15 cellular contexts compared by ENCODE assay signal in the genomic region with DNA sequence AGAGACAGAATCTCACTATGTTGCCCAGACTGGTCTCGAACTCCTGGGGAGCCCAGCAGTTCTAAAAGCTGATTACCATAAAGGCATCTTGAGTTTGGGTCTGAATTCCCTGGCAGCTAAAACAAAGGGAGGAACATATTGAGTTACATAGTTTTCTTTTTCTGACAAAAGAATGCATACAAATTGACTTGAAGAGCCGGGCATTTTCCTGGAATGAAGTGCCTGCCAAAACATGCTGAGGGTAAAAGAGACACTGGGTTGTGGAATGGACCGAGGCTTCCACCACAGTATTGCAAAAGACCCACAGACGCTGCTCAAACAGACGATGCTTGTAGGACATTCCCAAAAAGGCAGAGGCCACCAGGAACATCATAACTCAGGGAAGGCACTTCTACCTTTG. TPM values are rescaled to one million over a fixed set of nuclear protein-coding genes. Genes with fewer than 3 reads are reported as not detected.
DNase-seq lines count a peak whose midpoint lies in the region; ATAC-seq and TF ChIP-seq lines count a peak whose summit lies in the region.
"Had no signal": no experiment of that assay in that cellular context is flagged by ENCODE, and none has a peak within 500 bp of the region (broad histone marks: within the 10 kb centered on the region; RNA-seq: fewer than 3 reads in every experiment).

No MANE protein-coding gene starts in this region.

- TF ChIP-seq CTCF in mammary epithelial cell (conservative IDR thresholded peaks at IDR 0.05 in 1 of 2, IDR thresholded peaks at IDR 0.05 in 1 of 2; ENCODE audit: extremely low read depth in 1 of 2, insufficient read depth in 1 of 2, low read depth in 1 of 2, low read length in 2 of 2) (no peak), MCF 10A (IDR thresholded peaks at IDR 0.05; ENCODE audit: unreplicated experiment) (no peak), lower lobe of right lung (IDR thresholded peaks at IDR 0.05) (no peak), hepatocyte (IDR thresholded peaks at IDR 0.05; ENCODE audit: poor library complexity) (no peak)

- H3K4me2 ChIP-seq in mammary epithelial cell (ENCODE audit: insufficient read depth, low read depth, low read length) (peak overlapping the region; percentile 24), hepatocyte (no peak overlapping the region)
- H3K4me2 ChIP-seq: A549 had no signal

- H3K4me3 Mint-ChIP-seq in MCF 10A (ENCODE audit: unreplicated experiment): no peak overlapping the region
- H3K4me3 Mint-ChIP-seq: WTC11 had no signal

- H3K27me3 ChIP-seq in mammary epithelial cell (ENCODE audit: insufficient read depth, low read length) (no peaks in the 10 kb centered on the region), lower lobe of right lung (ENCODE audit: low read depth) (no peaks in the 10 kb centered on the region), hepatocyte (no peaks in the 10 kb centered on the region)
- H3K27me3 ChIP-seq in effector memory CD4-positive, alpha-beta T cell (replicated peaks; ENCODE audit: control insufficient read depth, insufficient read depth, low read length, poor library complexity, severe bottlenecking): no peaks in the 10 kb centered on the region

- H3K9ac ChIP-seq in mammary epithelial cell (ENCODE audit: insufficient read depth, low read length): no peak overlapping the region

- in situ Hi-C loops in mammary epithelial cell (cut with MboI; ENCODE audit: low sequenced_read_pairs in 2 of 2): no loop called here

- H3K79me2 ChIP-seq in mammary epithelial cell (ENCODE audit: insufficient read depth, low read length): no peaks in the 10 kb centered on the region
- H3K79me2 ChIP-seq in hepatocyte: no peaks in the 10 kb centered on the region

- peaks cover 22% of the 10 kb centered on the region for H3K4me1 ChIP-seq in mammary epithelial cell (ENCODE audit: insufficient read depth, low read length)
- peaks cover 32% of the 10 kb centered on the region for H3K4me1 ChIP-seq in lower lobe of right lung
- no peaks in the 10 kb centered on the region for H3K4me1 ChIP-seq in effector memory CD4-positive, alpha-beta T cell (ENCODE audit: control insufficient read depth, insufficient read depth, low read length, poor library complexity, severe bottlenecking)
- H3K4me1 ChIP-seq in hepatocyte (ENCODE audit: insufficient read depth): peaks cover 19% of the 10 kb centered on the region

- H3K4me3 ChIP-seq in mammary epithelial cell (replicated peaks in 1 of 3; ENCODE audit: insufficient read depth in 1 of 3, low read depth in 2 of 3, low read length in 3 of 3) (no peak overlapping the region), lower lobe of right lung (no peak overlapping the region), hepatocyte (no peak overlapping the region)
- H3K4me3 ChIP-seq in effector memory CD4-positive, alpha-beta T cell (ENCODE audit: insufficient read depth, low read depth, low read length, poor library complexity, severe bottlenecking): no peak overlapping the region
- H3K4me3 ChIP-seq: A549, GM12878 had no signal

- no peak overlapping the region for H3K27ac Mint-ChIP-seq in MCF 10A (ENCODE audit: low read depth, unreplicated experiment)
- H3K27ac Mint-ChIP-seq: activated naive CD4-positive, alpha-beta T cell treated with anti-CD3 and anti-CD28 coated beads, Interleukin-2, amount 50 U/mL, for 72 hours had no signal

- dilution Hi-C loops in mammary epithelial cell (cut with HindIII; ENCODE audit: low sequenced_read_pairs): no loop called here

- no peaks in the 10 kb centered on the region for H3K9me3 ChIP-seq in mammary epithelial cell (replicated peaks; ENCODE audit: insufficient read depth, low read length)
- no peaks in the 10 kb centered on the region for H3K9me3 ChIP-seq in lower lobe of right lung
- H3K9me3 ChIP-seq in effector memory CD4-positive, alpha-beta T cell (ENCODE audit: control insufficient read depth, low read length): no peaks in the 10 kb centered on the region
- no peaks in the 10 kb centered on the region for H3K9me3 ChIP-seq in hepatocyte (ENCODE audit: low read depth)
- H3K9me3 ChIP-seq: A549 had no signal

- H3K9me3 Mint-ChIP-seq in MCF 10A (ENCODE audit: unreplicated experiment): no peaks in the 10 kb centered on the region
- H3K9me3 Mint-ChIP-seq: activated naive CD4-positive, alpha-beta T cell treated with anti-CD3 and anti-CD28 coated beads, Interleukin-2, amount 50 U/mL, for 72 hours; WTC11 had no signal

- intact Hi-C loops in mammary epithelial cell (cut with micrococcal nuclease): no loop called here
- intact Hi-C loops in MCF 10A (cut with micrococcal nuclease): no loop called here
- intact Hi-C loops in lower lobe of right lung (cut with DNase I): no loop called here

- no peaks in the 10 kb centered on the region for H3K36me3 ChIP-seq in mammary epithelial cell (ENCODE audit: insufficient read depth, low read length)
- H3K36me3 ChIP-seq in lower lobe of right lung: no peaks in the 10 kb centered on the region
- H3K36me3 ChIP-seq in effector memory CD4-positive, alpha-beta T cell (ENCODE audit: control insufficient read depth, insufficient read depth, low read length): no peaks in the 10 kb centered on the region
- H3K36me3 ChIP-seq in hepatocyte (replicated peaks; ENCODE audit: insufficient read depth, low read depth): no peaks in the 10 kb centered on the region

- POLR2A ChIA-PET in MCF 10A (lab: Yijun Ruan, JAX): interaction anchor here (0.5 to 0.7 kb wide), 3 partner anchors 16 to 149 kb away, joined by 3 read pairs; no protein-coding TSS in a partner anchor

- DNase-seq in mammary epithelial cell (peak; percentile 45), MCF 10A (ENCODE audit: unreplicated experiment) (no peak), dedifferentiated amniotic fluid mesenchymal stem cell (ENCODE audit: extremely low spot score) (peak; percentile 69), lower lobe of right lung (no peak), hepatocyte (ENCODE audit: low spot score) (no peak)
- DNase-seq in activated naive CD4-positive, alpha-beta T cell treated with anti-CD3 and anti-CD28 coated beads, Interleukin-2, amount 50 U/mL, for 16 hours: no peak
- no peak for DNase-seq in activated CD8-positive, alpha-beta memory T cell treated with anti-CD3 and anti-CD28 coated beads, Interleukin-2, amount 50 U/mL, for 4 hours
- DNase-seq in effector memory CD4-positive, alpha-beta T cell: no peak
- DNase-seq: activated CD8-positive, alpha-beta memory T cell treated with anti-CD3 and anti-CD28 coated beads, Interleukin-2, amount 50 U/mL, for 48 hours; DMS79 treated with DMSO at 0.1 percent for 48 hours; SW 1271 had no signal

- H4K20me1 ChIP-seq in mammary epithelial cell (ENCODE audit: insufficient read depth, low read length) (no peaks in the 10 kb centered on the region), hepatocyte (ENCODE audit: insufficient read depth, poor library complexity, severe bottlenecking) (no peaks in the 10 kb centered on the region)

- WGBS in mammary epithelial cell (ENCODE audit: low coverage, missing lambda C conversion rate): 0% methylated on average over 5 of the region's 5 CpGs
- WGBS in hepatocyte (ENCODE audit: low lambda C conversion rate, missing lambda C conversion rate): 50% methylated on average over 5 of the region's 5 CpGs

- H2AFZ ChIP-seq in mammary epithelial cell (ENCODE audit: low read depth, low read length) (peak overlapping the region; percentile 72), hepatocyte (no peak overlapping the region)

- no peak for ATAC-seq in lower lobe of right lung
- ATAC-seq: A549; activated naive CD4-positive, alpha-beta T cell treated with anti-CD3 and anti-CD28 coated beads, Interleukin-2, amount 50 U/mL, for 72 hours; GM12878; WTC11 had no signal

- BruUV-seq in mammary epithelial cell (replicated peaks; lab: Mats Ljungman, UMichigan) (no TSS peak), MCF 10A (replicated peaks; lab: Mats Ljungman, UMichigan) (no TSS peak)

- H3K36me3 Mint-ChIP-seq in MCF 10A (ENCODE audit: insufficient read depth, unreplicated experiment): no peaks in the 10 kb centered on the region
- H3K36me3 Mint-ChIP-seq: activated naive CD4-positive, alpha-beta T cell treated with anti-CD3 and anti-CD28 coated beads, Interleukin-2, amount 50 U/mL, for 72 hours; WTC11 had no signal

- no peaks in the 10 kb centered on the region for H3K9me2 ChIP-seq in hepatocyte (replicated peaks; ENCODE audit: insufficient read depth)

- no peak overlapping the region for H3K27ac ChIP-seq in mammary epithelial cell (ENCODE audit: insufficient read depth, low read depth, low read length)
- H3K27ac ChIP-seq in lower lobe of right lung: peak overlapping the region; percentile 79
- H3K27ac ChIP-seq in effector memory CD4-positive, alpha-beta T cell (ENCODE audit: insufficient read depth, low read length, poor library complexity, severe bottlenecking): no peak overlapping the region
- no peak overlapping the region for H3K27ac ChIP-seq in hepatocyte

- H3K27me3 Mint-ChIP-seq in MCF 10A (ENCODE audit: insufficient read depth, unreplicated experiment): no peaks in the 10 kb centered on the region

- CTCF ChIA-PET in mammary epithelial cell (lab: Charles Lee; ENCODE audit: low non-redundant PET) (no interaction called here), MCF 10A (lab: Yijun Ruan, JAX) (interaction anchor here (1.2 kb wide), 1 partner anchor 11 kb away, joined by 5 read pairs; no protein-coding TSS in a partner anchor)

- H3K4me1 Mint-ChIP-seq in MCF 10A (ENCODE audit: insufficient read depth, unreplicated experiment): peaks cover 14% of the 10 kb centered on the region

RNA-seq across cellular contexts. Expression of gene ROCK2, which starts 35.1 kb away (rescaled TPM):
- total RNA-seq in mammary epithelial cell (10 to 100 TPM; 38.6 to 44.0 TPM), MCF 10A (2022) (40.0 and 40.7 TPM in 2 replicates), lower lobe of right lung (54.3 TPM), hepatocyte (52.8 and 59.6 TPM in 2 replicates)
- polyA plus RNA-seq in mammary epithelial cell (5.8 TPM), hepatocyte (30.7 and 34.5 TPM in 2 replicates)
- 15.2 TPM for polyA minus RNA-seq in mammary epithelial cell

Comparison
In these comparisons a context has a peak if more than half of its experiments do, and no peak if none do; other contexts are left out.
1. DNase-seq: peak in mammary epithelial cell (single experiment) and dedifferentiated amniotic fluid mesenchymal stem cell (single experiment); none in MCF 10A (single experiment), lower lobe of right lung (single experiment), activated naive CD4-positive, alpha-beta T cell treated with anti-CD3 and anti-CD28 coated beads, Interleukin-2, amount 50 U/mL, for 16 hours (single experiment), activated CD8-positive, alpha-beta memory T cell treated with anti-CD3 and anti-CD28 coated beads, Interleukin-2, amount 50 U/mL, for 4 hours (single experiment), effector memory CD4-positive, alpha-beta T cell (0 of 3) and hepatocyte (single experiment).